In the genomic region with DNA sequence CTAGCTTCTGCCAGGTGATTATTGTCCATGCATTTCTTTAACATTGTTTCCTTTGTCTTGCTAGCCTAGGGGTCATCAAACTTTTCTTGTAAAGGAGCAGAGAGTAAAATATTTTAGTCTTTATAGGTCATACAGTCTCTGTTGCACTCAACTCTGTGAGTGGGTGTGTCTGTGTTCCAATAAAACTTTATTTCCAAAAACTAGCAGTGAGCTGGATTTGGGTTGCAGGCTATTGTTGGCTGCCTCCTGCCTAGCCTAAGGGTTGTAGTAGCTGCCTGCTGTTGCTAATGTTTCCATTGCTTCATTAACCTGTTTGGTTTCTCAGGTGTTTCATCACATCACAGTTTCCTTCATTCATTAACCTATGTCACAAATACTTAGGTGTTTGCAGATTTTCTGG, we compare ENCODE assay signal across 28 cellular contexts.
"Had no signal": no experiment of that assay in that cellular context is flagged by ENCODE, and none has a peak within 500 bp of the region (broad histone marks: within the 10 kb centered on the region; RNA-seq: fewer than 3 reads in every experiment).

No MANE protein-coding gene starts in this region.

- H3K9me3 ChIP-seq: colonic mucosa, gastrocnemius medialis had no signal

- FAIRE-seq: colon, endometrium, endothelial cell of umbilical vein, frontal cortex had no signal

- H3K27me3 ChIP-seq: colonic mucosa, esophagus muscularis mucosa, foreskin keratinocyte, gastrocnemius medialis, gastroesophageal sphincter had no signal

- H3K27ac ChIP-seq: colonic mucosa, coronary artery, dorsolateral prefrontal cortex, epithelial cell of prostate, esophagus muscularis mucosa, esophagus squamous epithelium, foreskin keratinocyte, gastrocnemius medialis, gastroesophageal sphincter, heart left ventricle, heart right ventricle had no signal

- H3K36me3 ChIP-seq: colonic mucosa, esophagus muscularis mucosa, esophagus squamous epithelium, gastrocnemius medialis, gastroesophageal sphincter, heart left ventricle, heart right ventricle had no signal

- ATAC-seq: effector memory CD8-positive, alpha-beta T cell; esophagus mucosa; foreskin keratinocyte; gastrocnemius medialis; gastroesophageal sphincter; heart left ventricle; heart right ventricle had no signal

- DNase-seq: colonic mucosa; cortex of kidney; dermis blood vessel endothelial cell; dorsolateral prefrontal cortex; effector CD4-positive, alpha-beta T cell; effector CD8-positive, alpha-beta T cell; effector memory CD4-positive, alpha-beta T cell; effector memory CD8-positive, alpha-beta T cell; endodermal cell; erythroblast; esophagus squamous epithelium; foreskin fibroblast; foreskin keratinocyte; foreskin melanocyte; gastrocnemius medialis; glutamatergic neuron; head of caudate nucleus; heart left ventricle; heart right ventricle had no signal

- H3K4me1 ChIP-seq: colonic mucosa, esophagus muscularis mucosa, esophagus squamous epithelium, foreskin keratinocyte, gastrocnemius medialis, gastroesophageal sphincter, heart left ventricle, heart right ventricle had no signal

- H3K4me3 ChIP-seq: colonic mucosa, coronary artery, dorsolateral prefrontal cortex, esophagus muscularis mucosa, esophagus squamous epithelium, gastrocnemius medialis, gastroesophageal sphincter, heart left ventricle, heart right ventricle had no signal
